Comparison of ENCODE assay signal across 8 cellular contexts in genomic region chr12:56521590-56522371, GRCh38. TPM values are rescaled to one million over a fixed set of nuclear protein-coding genes. Genes with fewer than 3 reads are reported as not detected.
DNase-seq lines count a peak whose midpoint lies in the region; ATAC-seq, FAIRE-seq and TF ChIP-seq lines count a peak whose summit lies in the region.

Gene RBMS2, plus strand, starts transcription at chr12:56521820. Its CDS starts 204 bp downstream, at chr12:56522024.

- peak within 1 kb of the TSS; percentile 46 for H3K9ac ChIP-seq in SU-DHL-6 (ENCODE audit: low read length)

- no peak for TF ChIP-seq CTCF in GM13977 (IDR thresholded peaks at IDR 0.05; ENCODE audit: extremely low read depth, insufficient read depth, missing control alignments)
- no peak for TF ChIP-seq CTCF in SU-DHL-6 (IDR thresholded peaks at IDR 0.05; ENCODE audit: insufficient read depth, low read length, poor library complexity, severe bottlenecking)
- TF ChIP-seq CTCF in right atrium auricular region (IDR thresholded peaks at IDR 0.05), result no peak
- no peak for TF ChIP-seq CTCF in pancreas (IDR thresholded peaks at IDR 0.05)

- H3K4me1 ChIP-seq in right atrium auricular region (peaks cover 0 to 45% of the 10 kb centered on the region in 2 donors), pancreas (peaks cover 0 to 10% (median 0%) of the 10 kb centered on the region in 3 donors)

- H3K36me3 ChIP-seq in SU-DHL-6 (ENCODE audit: low read length) (no peaks in the 10 kb centered on the region), right atrium auricular region (no peaks in the 10 kb centered on the region), pancreas (no peaks in the 10 kb centered on the region)

- H3K4me2 ChIP-seq in SU-DHL-6 (ENCODE audit: low read depth, low read length, poor library complexity, severe bottlenecking), result peak within 1 kb of the TSS; percentile 50

- H3K79me2 ChIP-seq in SU-DHL-6 (ENCODE audit: insufficient read depth, low read length), result no peaks in the 10 kb centered on the region

- H3K4me3 ChIP-seq in SU-DHL-6 (ENCODE audit: insufficient read depth, low read length, poor library complexity, severe bottlenecking) (peak within 1 kb of the TSS; percentile 43), right atrium auricular region (peak within 1 kb of the TSS; percentile 52 to 61), pancreas (peak within 1 kb of the TSS; percentile 11 to 43 (median 26))

- H3K9me2 ChIP-seq in SU-DHL-6 (replicated peaks; ENCODE audit: insufficient read depth, low read length), result no peaks in the 10 kb centered on the region

- H3K27ac ChIP-seq in SU-DHL-6 (ENCODE audit: low read depth, low read length) (no peak within 1 kb of the TSS), right atrium auricular region (peak within 1 kb of the TSS; percentile 90 to 91), pancreas (peak within 1 kb of the TSS; percentile 24 to 87 (median 64))

- WGBS in pancreas, 2 donors, result 1 to 2% methylated on average over 13 to 15 of the region's 15 CpGs

- H3K27me3 ChIP-seq in SU-DHL-6 (ENCODE audit: low read length), result no peaks in the 10 kb centered on the region
- no peaks in the 10 kb centered on the region for H3K27me3 ChIP-seq in right atrium auricular region
- H3K27me3 ChIP-seq in pancreas, result no peaks in the 10 kb centered on the region

- H4K20me1 ChIP-seq in SU-DHL-6 (ENCODE audit: low read depth, low read length), result no peaks in the 10 kb centered on the region

- intact Hi-C loops in pancreas (cut with DNase I), result no loop called here

- FAIRE-seq in pancreas (lab: Jason Lieb, UNC), result no peak

- H3K9me3 ChIP-seq in SU-DHL-6 (ENCODE audit: insufficient read depth, low read length) (no peaks in the 10 kb centered on the region), right atrium auricular region (no peaks in the 10 kb centered on the region), pancreas (no peaks in the 10 kb centered on the region)

- no peaks in the 10 kb centered on the region for H3F3A ChIP-seq in SU-DHL-6 (ENCODE audit: insufficient read depth)

- in situ Hi-C loops in GM13977 (cut with MboI; ENCODE audit: low pct_unique_long_range_greater_than_20kb, low sequenced_read_pairs, unreplicated experiment), result loop anchor here (10.0 kb wide), 1 partner anchor 63 kb away; no protein-coding TSS in a partner anchor

- H2AFZ ChIP-seq in SU-DHL-6 (ENCODE audit: low read depth, low read length, severe bottlenecking), result peak within 1 kb of the TSS; percentile 64

- peak; percentile 48 for DNase-seq in GM13977 (ENCODE audit: low spot score)
- DNase-seq in NAMALWA (ENCODE audit: low spot score), result peak; percentile 73
- DNase-seq in astrocyte of the hippocampus (ENCODE audit: low read depth, low spot score), result peak; percentile 94
- DNase-seq in right atrium auricular region (ENCODE audit: low spot score), result peak; percentile 91
- DNase-seq in pancreas, result peak in 5 of 6 donors; percentile 51 to 82 (median 61)

- peak; percentile 96 to 97 (median 97) for ATAC-seq in pancreas
- no peak for ATAC-seq in GM18519 (IDR thresholded peaks at IDR 0.05; ENCODE audit: low FRiP score, unreplicated experiment)
- ATAC-seq in HG03432 (IDR thresholded peaks at IDR 0.05; ENCODE audit: unreplicated experiment), result no peak

RNA-seq across cellular contexts. Expression of gene RBMS2, which starts in this region (rescaled TPM):
- total RNA-seq in right atrium auricular region (10 to 100 TPM; 12.8 to 28.5 TPM), pancreas (10 to 100 TPM in 4 of 6 donors, 1 to 10 TPM in 2; 8.5 to 30.8 (median 12.1) TPM)
- 1 to 10 TPM; 5.4 to 6.2 TPM for polyA plus RNA-seq in pancreas

Comparison
In these comparisons a context has a peak if more than half of its experiments do, and no peak if none do; other contexts are left out.
1. ATAC-seq: peak in pancreas (4 of 4); none in GM18519 (single experiment) and HG03432 (single experiment).
2. Peak in every context shown above with its lines, with median percentiles within 50 percentile points of each other: DNase-seq and H3K4me3 ChIP-seq.